1 cellular context compared by ENCODE assay signal in the genomic region with DNA sequence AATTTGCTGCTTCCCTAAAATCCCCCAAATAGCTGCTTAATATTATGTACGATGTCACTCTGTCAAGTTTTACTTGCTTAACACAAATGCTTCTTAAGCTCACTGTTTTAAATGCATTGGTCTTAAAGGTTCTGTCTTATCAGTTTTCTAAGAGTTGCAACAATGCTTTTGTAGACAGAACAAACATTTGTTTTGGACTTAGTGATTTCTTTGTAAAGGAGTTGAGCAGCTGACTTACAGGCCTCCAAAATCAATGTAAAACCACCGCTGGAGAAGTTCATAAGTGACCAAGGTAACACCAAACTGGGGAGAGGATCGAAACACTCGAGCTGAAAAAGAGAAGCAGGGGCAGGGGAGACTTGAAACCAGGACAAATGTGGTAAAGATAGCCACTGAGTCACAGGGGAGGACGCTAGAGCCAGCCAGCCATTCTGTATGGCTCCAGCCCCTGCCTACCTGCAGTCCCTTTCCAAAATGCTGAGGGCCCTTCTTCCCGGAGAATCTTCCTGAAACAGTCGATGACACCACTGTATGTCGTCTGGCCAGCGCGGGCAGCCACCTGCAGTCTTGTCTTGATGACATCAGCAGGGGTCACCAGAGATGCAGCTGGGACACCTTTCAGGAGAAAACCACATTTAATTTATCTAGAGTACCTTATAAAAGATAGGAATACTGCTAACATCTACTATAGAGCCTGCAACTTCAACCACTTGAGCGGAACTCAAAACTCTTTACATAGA.
TF ChIP-seq lines count a peak whose summit lies in the region.

No MANE protein-coding gene starts in this region.

TF ChIP-seq in HepG2, 621 proteins besides CTCF, POLR2A, EP300 and RAD21 (continued from another document and continues in another):
- TF ChIP-seq ZGPAT (CRISPR knock-in tag; IDR thresholded peaks at IDR 0.05) (no peak), ZNF530 (CRISPR knock-in tag; IDR thresholded peaks at IDR 0.05; ENCODE audit: low read depth) (no peak), SP4 (CRISPR knock-in tag; IDR thresholded peaks at IDR 0.05) (no peak), FOXO1 (CRISPR knock-in tag; IDR thresholded peaks at IDR 0.05) (no peak), ZNF556 (CRISPR knock-in tag; IDR thresholded peaks at IDR 0.05; ENCODE audit: borderline replicate concordance) (no peak), KAT2B (IDR thresholded peaks at IDR 0.05; ENCODE audit: borderline replicate concordance, low read depth, low read length) (no peak; the same call in 1 of the 2 replicates), ZFP90 (CRISPR knock-in tag; IDR thresholded peaks at IDR 0.05; ENCODE audit: borderline replicate concordance) (no peak), RNF219 (CRISPR knock-in tag; IDR thresholded peaks at IDR 0.05) (no peak), NFKB2 (CRISPR knock-in tag; IDR thresholded peaks at IDR 0.05; ENCODE audit: borderline replicate concordance) (no peak), RELA (CRISPR knock-in tag; IDR thresholded peaks at IDR 0.05) (no peak), ZNF589 (CRISPR knock-in tag; conservative IDR thresholded peaks at IDR 0.05) (no peak), ZNF703 (CRISPR knock-in tag; IDR thresholded peaks at IDR 0.05; ENCODE audit: borderline replicate concordance) (no peak), HNF1A (IDR thresholded peaks at IDR 0.05; ENCODE audit: low read depth) (no peak), HNF1A (CRISPR knock-in tag; IDR thresholded peaks at IDR 0.05; ENCODE audit: borderline replicate concordance) (no peak), KDM4B (CRISPR knock-in tag; IDR thresholded peaks at IDR 0.05) (no peak), ZNF274 (CRISPR knock-in tag; IDR thresholded peaks at IDR 0.05) (no peak), JDP2 (CRISPR knock-in tag; IDR thresholded peaks at IDR 0.05; ENCODE audit: borderline replicate concordance) (no peak), PBX2 (CRISPR knock-in tag; IDR thresholded peaks at IDR 0.05) (no peak), ZNF333 (CRISPR knock-in tag; IDR thresholded peaks at IDR 0.05; ENCODE audit: borderline replicate concordance) (peak; percentile 39; the same call in 1 of the 2 replicates), SP1 (IDR thresholded peaks at IDR 0.05) (no peak), SP1 (CRISPR knock-in tag; IDR thresholded peaks at IDR 0.05) (no peak), THAP7 (CRISPR knock-in tag; IDR thresholded peaks at IDR 0.05) (no peak), ZBTB1 (CRISPR knock-in tag; IDR thresholded peaks at IDR 0.05; ENCODE audit: borderline replicate concordance) (no peak), KLF13 (CRISPR knock-in tag; IDR thresholded peaks at IDR 0.05) (no peak), ZNF597 (CRISPR knock-in tag; IDR thresholded peaks at IDR 0.05) (no peak), ZSCAN31 (CRISPR knock-in tag; IDR thresholded peaks at IDR 0.05; ENCODE audit: low read depth) (no peak), TFAP4 (IDR thresholded peaks at IDR 0.05; ENCODE audit: borderline replicate concordance, low read depth) (peak; percentile 67)
- TF ChIP-seq, protein P1, sequence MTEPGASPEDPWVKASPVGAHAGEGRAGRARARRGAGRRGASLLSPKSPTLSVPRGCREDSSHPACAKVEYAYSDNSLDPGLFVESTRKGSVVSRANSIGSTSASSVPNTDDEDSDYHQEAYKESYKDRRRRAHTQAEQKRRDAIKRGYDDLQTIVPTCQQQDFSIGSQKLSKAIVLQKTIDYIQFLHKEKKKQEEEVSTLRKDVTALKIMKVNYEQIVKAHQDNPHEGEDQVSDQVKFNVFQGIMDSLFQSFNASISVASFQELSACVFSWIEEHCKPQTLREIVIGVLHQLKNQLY (CRISPR knock-in tag; IDR thresholded peaks at IDR 0.05): no peak
- TF ChIP-seq, protein P2, sequence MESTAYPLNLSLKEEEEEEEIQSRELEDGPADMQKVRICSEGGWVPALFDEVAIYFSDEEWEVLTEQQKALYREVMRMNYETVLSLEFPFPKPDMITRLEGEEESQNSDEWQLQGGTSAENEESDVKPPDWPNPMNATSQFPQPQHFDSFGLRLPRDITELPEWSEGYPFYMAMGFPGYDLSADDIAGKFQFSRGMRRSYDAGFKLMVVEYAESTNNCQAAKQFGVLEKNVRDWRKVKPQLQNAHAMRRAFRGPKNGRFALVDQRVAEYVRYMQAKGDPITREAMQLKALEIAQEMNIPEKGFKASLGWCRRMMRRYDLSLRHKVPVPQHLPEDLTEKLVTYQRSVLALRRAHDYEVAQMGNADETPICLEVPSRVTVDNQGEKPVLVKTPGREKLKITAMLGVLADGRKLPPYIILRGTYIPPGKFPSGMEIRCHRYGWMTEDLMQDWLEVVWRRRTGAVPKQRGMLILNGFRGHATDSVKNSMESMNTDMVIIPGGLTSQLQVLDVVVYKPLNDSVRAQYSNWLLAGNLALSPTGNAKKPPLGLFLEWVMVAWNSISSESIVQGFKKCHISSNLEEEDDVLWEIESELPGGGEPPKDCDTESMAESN (CRISPR knock-in tag; conservative IDR thresholded peaks at IDR 0.05): no peak
- TF ChIP-seq, protein P3, sequence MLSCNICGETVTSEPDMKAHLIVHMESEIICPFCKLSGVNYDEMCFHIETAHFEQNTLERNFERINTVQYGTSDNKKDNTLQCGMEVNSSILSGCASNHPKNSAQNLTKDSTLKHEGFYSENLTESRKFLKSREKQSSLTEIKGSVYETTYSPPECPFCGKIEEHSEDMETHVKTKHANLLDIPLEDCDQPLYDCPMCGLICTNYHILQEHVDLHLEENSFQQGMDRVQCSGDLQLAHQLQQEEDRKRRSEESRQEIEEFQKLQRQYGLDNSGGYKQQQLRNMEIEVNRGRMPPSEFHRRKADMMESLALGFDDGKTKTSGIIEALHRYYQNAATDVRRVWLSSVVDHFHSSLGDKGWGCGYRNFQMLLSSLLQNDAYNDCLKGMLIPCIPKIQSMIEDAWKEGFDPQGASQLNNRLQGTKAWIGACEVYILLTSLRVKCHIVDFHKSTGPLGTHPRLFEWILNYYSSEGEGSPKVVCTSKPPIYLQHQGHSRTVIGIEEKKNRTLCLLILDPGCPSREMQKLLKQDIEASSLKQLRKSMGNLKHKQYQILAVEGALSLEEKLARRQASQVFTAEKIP (CRISPR knock-in tag; IDR thresholded peaks at IDR 0.05; ENCODE audit: borderline replicate concordance): no peak
- TF ChIP-seq, protein P4, sequence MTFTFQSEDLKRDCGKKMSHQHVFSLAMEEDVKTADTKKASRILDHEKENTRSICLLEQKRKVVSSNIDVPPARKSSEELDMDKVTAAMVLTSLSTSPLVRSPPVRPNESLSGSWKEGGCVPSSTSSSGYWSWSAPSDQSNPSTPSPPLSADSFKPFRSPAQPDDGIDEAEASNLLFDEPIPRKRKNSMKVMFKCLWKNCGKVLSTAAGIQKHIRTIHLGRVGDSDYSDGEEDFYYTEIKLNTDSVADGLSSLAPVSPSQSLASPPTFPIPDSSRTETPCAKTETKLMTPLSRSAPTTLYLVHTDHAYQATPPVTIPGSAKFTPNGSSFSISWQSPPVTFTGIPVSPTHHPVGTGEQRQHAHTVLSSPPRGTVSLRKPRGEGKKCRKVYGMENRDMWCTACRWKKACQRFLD (CRISPR knock-in tag; IDR thresholded peaks at IDR 0.05; ENCODE audit: borderline replicate concordance): no peak
- TF ChIP-seq, protein P5, sequence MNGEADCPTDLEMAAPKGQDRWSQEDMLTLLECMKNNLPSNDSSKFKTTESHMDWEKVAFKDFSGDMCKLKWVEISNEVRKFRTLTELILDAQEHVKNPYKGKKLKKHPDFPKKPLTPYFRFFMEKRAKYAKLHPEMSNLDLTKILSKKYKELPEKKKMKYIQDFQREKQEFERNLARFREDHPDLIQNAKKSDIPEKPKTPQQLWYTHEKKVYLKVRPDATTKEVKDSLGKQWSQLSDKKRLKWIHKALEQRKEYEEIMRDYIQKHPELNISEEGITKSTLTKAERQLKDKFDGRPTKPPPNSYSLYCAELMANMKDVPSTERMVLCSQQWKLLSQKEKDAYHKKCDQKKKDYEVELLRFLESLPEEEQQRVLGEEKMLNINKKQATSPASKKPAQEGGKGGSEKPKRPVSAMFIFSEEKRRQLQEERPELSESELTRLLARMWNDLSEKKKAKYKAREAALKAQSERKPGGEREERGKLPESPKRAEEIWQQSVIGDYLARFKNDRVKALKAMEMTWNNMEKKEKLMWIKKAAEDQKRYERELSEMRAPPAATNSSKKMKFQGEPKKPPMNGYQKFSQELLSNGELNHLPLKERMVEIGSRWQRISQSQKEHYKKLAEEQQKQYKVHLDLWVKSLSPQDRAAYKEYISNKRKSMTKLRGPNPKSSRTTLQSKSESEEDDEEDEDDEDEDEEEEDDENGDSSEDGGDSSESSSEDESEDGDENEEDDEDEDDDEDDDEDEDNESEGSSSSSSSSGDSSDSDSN (CRISPR knock-in tag; IDR thresholded peaks at IDR 0.05): no peak
